ENCODE assay signal across 1 cellular context in the genomic region with DNA sequence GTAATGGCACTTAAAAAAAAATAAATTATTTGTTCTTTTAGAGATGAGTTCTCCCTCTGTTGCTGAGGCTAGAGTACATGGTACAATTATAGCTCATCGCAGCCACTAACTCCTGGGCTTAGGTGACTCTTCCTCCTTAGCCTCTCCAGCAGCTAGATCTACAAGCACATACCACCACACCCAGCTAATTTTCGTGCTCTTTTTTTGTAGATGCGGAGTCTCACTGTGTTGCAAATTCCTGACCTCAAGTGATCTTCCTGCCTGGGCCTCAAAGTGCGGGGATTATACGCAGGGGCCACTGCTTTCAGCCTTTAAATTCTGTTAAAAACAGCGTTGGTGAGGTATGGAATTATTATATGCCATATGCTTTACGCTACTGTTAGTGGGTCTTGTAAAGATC.
A peak's percentile ranks its signal among the peaks of the same experiment; 100 is the strongest.
TF ChIP-seq lines count a peak whose summit lies in the region.

No MANE protein-coding gene starts in this region.

TF ChIP-seq in H1, 55 proteins besides CTCF, POLR2A, EP300 and RAD21:
- no peak for TF ChIP-seq RNF2 (IDR thresholded peaks at IDR 0.05; ENCODE audit: borderline replicate concordance, low read depth, low read length, missing control alignments, poor library complexity, severe bottlenecking)
- TF ChIP-seq POLR2AphosphoS5 (IDR thresholded peaks at IDR 0.05; ENCODE audit: low read depth, low read length): peak; percentile 42
TF ChIP-seq in H1: peak in this region for 1.
